ENCODE assay signal across 16 cellular contexts in genomic region chrX:123818243-123818642, GRCh38. TPM values are rescaled to one million over a fixed set of nuclear protein-coding genes. Genes with fewer than 3 reads are reported as not detected.
DNase-seq lines count a peak whose midpoint lies in the region; ATAC-seq, FAIRE-seq and TF ChIP-seq lines count a peak whose summit lies in the region.
"Had no signal": no experiment of that assay in that cellular context is flagged by ENCODE, and none has a peak within 500 bp of the region (broad histone marks: within the 10 kb centered on the region; RNA-seq: fewer than 3 reads in every experiment).

No MANE protein-coding gene starts in this region.

- H3K9me3 ChIP-seq in fibroblast of lung (ENCODE audit: control insufficient read depth, insufficient read depth, low read depth, low read length) = no peaks in the 10 kb centered on the region
- H3K9me3 ChIP-seq in Caco-2 = no peaks in the 10 kb centered on the region
- H3K9me3 ChIP-seq: left ventricle myocardium inferior had no signal

- no peaks in the 10 kb centered on the region for H3K79me2 ChIP-seq in fibroblast of lung (ENCODE audit: control insufficient read depth, insufficient read depth, low read length)

- CTCF ChIA-PET in Caco-2 (lab: Charles Lee) = interaction anchor here (1.0 kb wide), 1 partner anchor 41 kb away, joined by 4 read pairs; no protein-coding TSS in a partner anchor

- no peaks in the 10 kb centered on the region for H3K36me3 Mint-ChIP-seq in Caco-2 (ENCODE audit: insufficient read depth, unreplicated experiment)

- no peak for TF ChIP-seq CTCF in fibroblast of lung (conservative IDR thresholded peaks at IDR 0.05 in 1 of 2, IDR thresholded peaks at IDR 0.05 in 1 of 2; ENCODE audit: low read depth in 1 of 2, low read length in 2 of 2)
- no peak for TF ChIP-seq CTCF in Caco-2 (IDR thresholded peaks at IDR 0.05; ENCODE audit: insufficient read depth in 1 of 2, low read depth in 1 of 2, low read length in 1 of 2, severe bottlenecking in 1 of 2, unreplicated experiment in 1 of 2)

- no peak overlapping the region for H3K27ac Mint-ChIP-seq in Caco-2 (ENCODE audit: unreplicated experiment)
- H3K27ac Mint-ChIP-seq: nephron progenitor cell had no signal

- no peak overlapping the region for H2AFZ ChIP-seq in fibroblast of lung (ENCODE audit: low read length)

- intact Hi-C loops in Caco-2 (cut with micrococcal nuclease; ENCODE audit: unreplicated experiment) (no loop called here), posterior cingulate gyrus (cut with DNase I) (no loop called here)

- DNase-seq in GM04503 (ENCODE audit: low read depth) (peak; percentile 57), RCC 7860 (ENCODE audit: low spot score) (peak; percentile 92), fibroblast of lung (ENCODE audit: low read depth in 2 of 2) (peak; percentile 20 to 75), renal cortical epithelial cell (ENCODE audit: low read depth) (peak; percentile 90), Caco-2 (no peak), posterior cingulate gyrus (no peak), NCI-H446 (lab: John Stamatoyannopoulos, UW) (no peak)
- DNase-seq: activated CD4-positive, alpha-beta T cell treated with anti-CD3 and anti-CD28 coated beads for 4 hours; dorsolateral prefrontal cortex; left ventricle myocardium inferior; MM.1S; nephron progenitor cell; substantia nigra; T-helper 1 cell had no signal

- no peak overlapping the region for H3K9ac ChIP-seq in fibroblast of lung (ENCODE audit: insufficient read depth, low read length)

- no peaks in the 10 kb centered on the region for H4K20me1 ChIP-seq in fibroblast of lung (ENCODE audit: control insufficient read depth, extremely low read depth, insufficient read depth, low read length)

- peaks cover 5% of the 10 kb centered on the region for H3K4me1 Mint-ChIP-seq in Caco-2 (ENCODE audit: low read depth, unreplicated experiment)

- no peak overlapping the region for H3K27ac ChIP-seq in fibroblast of lung (ENCODE audit: insufficient read depth, low read length)
- H3K27ac ChIP-seq: dorsolateral prefrontal cortex, left ventricle myocardium inferior had no signal

- no peak for ATAC-seq in HG02798 (IDR thresholded peaks at IDR 0.05; ENCODE audit: poor library complexity, unreplicated experiment)
- ATAC-seq: sciatic nerve had no signal

- no peaks in the 10 kb centered on the region for H3K36me3 ChIP-seq in fibroblast of lung (ENCODE audit: control insufficient read depth, insufficient read depth, low read length)
- no peaks in the 10 kb centered on the region for H3K36me3 ChIP-seq in Caco-2 (ENCODE audit: control insufficient read depth, insufficient read depth, low read length)
- H3K36me3 ChIP-seq: left ventricle myocardium inferior had no signal

- POLR2A ChIA-PET in Caco-2 (lab: Charles Lee) = no interaction called here

- peak; percentile 96 for FAIRE-seq in RCC 7860 (lab: Jason Lieb, UNC)

- H3K9me3 Mint-ChIP-seq in Caco-2 (ENCODE audit: unreplicated experiment) = no peaks in the 10 kb centered on the region

- H3K27me3 ChIP-seq in fibroblast of lung (ENCODE audit: control insufficient read depth, insufficient read depth, low read length) (no peaks in the 10 kb centered on the region), Caco-2 (replicated peaks; ENCODE audit: control insufficient read depth, insufficient read depth, low read length) (no peaks in the 10 kb centered on the region)

- no peak overlapping the region for H3K4me2 ChIP-seq in fibroblast of lung (ENCODE audit: extremely low read depth, insufficient read depth, low read length)

- no peak overlapping the region for H3K4me3 ChIP-seq in fibroblast of lung (replicated peaks in 1 of 4; ENCODE audit: control extremely low read depth in 1 of 4, insufficient read depth in 1 of 4, low read depth in 3 of 4, low read length in 4 of 4)
- H3K4me3 ChIP-seq in Caco-2 (ENCODE audit: low read depth, low read length) = no peak overlapping the region
- H3K4me3 ChIP-seq: dorsolateral prefrontal cortex, left ventricle myocardium inferior had no signal

- H3K4me1 ChIP-seq in fibroblast of lung (ENCODE audit: control insufficient read depth, extremely low read depth, insufficient read depth, low read length) (no peaks in the 10 kb centered on the region), Caco-2 (peaks cover 3% of the 10 kb centered on the region; the same call in 1 of the 2 replicates)
- H3K4me1 ChIP-seq: left ventricle myocardium inferior had no signal

- H3K27me3 Mint-ChIP-seq in Caco-2 (ENCODE audit: insufficient read depth, unreplicated experiment) = no peaks in the 10 kb centered on the region

- no peak overlapping the region for H3K4me3 Mint-ChIP-seq in Caco-2 (ENCODE audit: unreplicated experiment)
- H3K4me3 Mint-ChIP-seq: nephron progenitor cell had no signal

- BruUV-seq in Caco-2 (replicated peaks; lab: Mats Ljungman, UMichigan) = no TSS peak

RNA-seq across cellular contexts. Expression of gene XIAP, which starts 41.6 kb away (rescaled TPM):
- total RNA-seq in fibroblast of lung (37.0 and 45.1 TPM in 2 replicates), renal cortical epithelial cell (47.8 and 58.0 TPM in 2 replicates), Caco-2 (2022) (21.3 and 25.9 TPM in 2 replicates)
- 21.5 and 21.8 TPM in 2 replicates for polyA plus RNA-seq in fibroblast of lung
- polyA plus RNA-seq in fibroblast of lung (2012) = 16.0 and 18.8 TPM in 2 replicates
- polyA minus RNA-seq in fibroblast of lung (ENCODE audit: low replicate concordance) = 5.7 and 6.3 TPM in 2 replicates

Comparison
In these comparisons a context has a peak if more than half of its experiments do, and no peak if none do; other contexts are left out.
1. DNase-seq: peak in GM04503 (single experiment), RCC 7860 (single experiment), fibroblast of lung (2 of 2) and renal cortical epithelial cell (single experiment); none in Caco-2 (0 of 2), posterior cingulate gyrus (0 of 10) and NCI-H446 (0 of 2).